ENCODE assay signal across 37 cellular contexts in the genomic region with DNA sequence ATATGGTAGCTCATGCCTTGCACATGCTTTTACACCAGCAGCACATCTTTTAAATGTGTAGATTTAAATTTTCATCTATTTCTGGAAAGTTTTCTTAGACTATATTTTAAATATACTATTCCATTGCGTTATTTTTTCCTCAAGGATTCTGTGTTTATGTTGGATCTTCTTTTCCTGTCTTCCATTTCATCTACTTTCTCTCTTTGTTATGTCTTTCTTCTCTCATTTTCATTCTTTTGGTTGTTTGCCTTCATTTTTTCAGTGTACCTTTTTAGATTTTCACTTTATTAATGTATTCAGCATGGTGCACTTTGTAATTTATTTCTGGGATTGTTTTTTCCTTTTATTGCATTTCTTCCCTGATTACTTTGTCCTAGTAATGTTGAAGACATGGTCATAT.
DNase-seq lines count a peak whose midpoint lies in the region; ATAC-seq, FAIRE-seq and TF ChIP-seq lines count a peak whose summit lies in the region.
"Had no signal": no experiment of that assay in that cellular context is flagged by ENCODE, and none has a peak within 500 bp of the region (broad histone marks: within the 10 kb centered on the region; RNA-seq: fewer than 3 reads in every experiment).

No MANE protein-coding gene starts in this region.

- H3K4me3 ChIP-seq in HEK293 (ENCODE audit: low read depth, low read length) = no peak overlapping the region
- no peak overlapping the region for H3K4me3 ChIP-seq in kidney (ENCODE audit: low read length in 2 of 2)
- H3K4me3 ChIP-seq: A549; BLaER1; BLaER1 treated with 17β-estradiol and CSF1 and Interleukin-3, amounts not matched to agents 10 nM and 100 nM had no signal

- H3K36me3 ChIP-seq in HEK293 (ENCODE audit: control insufficient read depth in 2 of 2, insufficient read depth in 1 of 2, low read length in 2 of 2) (peaks cover 0 to 3% of the 10 kb centered on the region in 2 experiments; a peak in 2 of 3 replicates), kidney (ENCODE audit: control insufficient read depth in 1 of 2, insufficient read depth in 2 of 2, low read length in 2 of 2) (no peaks in the 10 kb centered on the region)

- H3K27ac Mint-ChIP-seq in neural crest cell (ENCODE audit: unreplicated experiment) = peak overlapping the region; percentile 5
- H3K27ac Mint-ChIP-seq: B cell; CD4-positive, alpha-beta memory T cell; CD4-positive, alpha-beta T cell; CD8-positive, alpha-beta T cell had no signal

- TF ChIP-seq POLR2A in GM12892 (IDR thresholded peaks at IDR 0.05; ENCODE audit: low read depth, low read length) (no peak), H54 (IDR thresholded peaks at IDR 0.05; ENCODE audit: low read depth, low read length) (no peak)

- no peak overlapping the region for H3K4me3 Mint-ChIP-seq in neural crest cell
- H3K4me3 Mint-ChIP-seq: B cell; CD14-positive monocyte; CD4-positive, alpha-beta memory T cell; CD4-positive, alpha-beta T cell; CD4-positive, CD25-positive, alpha-beta regulatory T cell; CD8-positive, alpha-beta memory T cell; CD8-positive, alpha-beta T cell had no signal

- peaks cover 9% of the 10 kb centered on the region for H3K9me3 Mint-ChIP-seq in neural crest cell
- H3K9me3 Mint-ChIP-seq: CD4-positive, alpha-beta T cell; CD8-positive, alpha-beta T cell had no signal

- H3K9me3 ChIP-seq in HEK293 (ENCODE audit: control insufficient read depth, insufficient read depth, low read depth, low read length) = no peaks in the 10 kb centered on the region
- no peaks in the 10 kb centered on the region for H3K9me3 ChIP-seq in kidney (ENCODE audit: control insufficient read depth in 1 of 2, low read length in 2 of 2)
- H3K9me3 ChIP-seq: A549, BE2C, Caco-2 had no signal

- TF ChIP-seq CTCF in HEK293 (tag by site-specific recombination; IDR thresholded peaks at IDR 0.05) (no peak), neural crest cell (conservative IDR thresholded peaks at IDR 0.05) (no peak), kidney (IDR thresholded peaks at IDR 0.05; ENCODE audit: borderline replicate concordance, extremely low read depth, insufficient read depth) (no peak)

- FAIRE-seq in GM12892 (lab: Jason Lieb, UNC) = peak; percentile 65
- peak; percentile 43 for FAIRE-seq in H54 (lab: Jason Lieb, UNC)
- FAIRE-seq in kidney (lab: Jason Lieb, UNC) = no peak
- FAIRE-seq: A204.1, A549, D721Med had no signal

- H3K4me1 Mint-ChIP-seq in neural crest cell = no peaks in the 10 kb centered on the region

- H3K27ac ChIP-seq in HEK293 (ENCODE audit: extremely low read depth, low read depth, low read length) = no peak overlapping the region
- H3K27ac ChIP-seq in kidney (ENCODE audit: low read depth in 2 of 2, low read length in 2 of 2) = no peak overlapping the region
- H3K27ac ChIP-seq: 22Rv1; A549; BLaER1; BLaER1 treated with 17β-estradiol and CSF1 and Interleukin-3, amounts not matched to agents 10 nM and 100 nM; C4-2B had no signal

- H3K4me1 ChIP-seq in HEK293 (ENCODE audit: control insufficient read depth, insufficient read depth, low read length) (no peaks in the 10 kb centered on the region), kidney (ENCODE audit: control insufficient read depth in 1 of 2, insufficient read depth in 1 of 2, low read depth in 1 of 2, low read length in 2 of 2) (no peaks in the 10 kb centered on the region)
- H3K4me1 ChIP-seq: BE2C; BLaER1; BLaER1 treated with 17β-estradiol and CSF1 and Interleukin-3, amounts not matched to agents 10 nM and 100 nM; Caco-2 had no signal

- POLR2A ChIA-PET in HEK293 (lab: Yijun Ruan, JAX) = no interaction called here

- H3K9ac ChIP-seq in kidney (ENCODE audit: low read length in 2 of 2) = no peak overlapping the region
- H3K9ac ChIP-seq: BLaER1; BLaER1 treated with 17β-estradiol and CSF1 and Interleukin-3, amounts not matched to agents 10 nM and 100 nM had no signal

- intact Hi-C loops in kidney (cut with DNase I) = no loop called here

- peaks cover 29% of the 10 kb centered on the region for H3K36me3 Mint-ChIP-seq in neural crest cell (ENCODE audit: low read depth)

- H3K27me3 Mint-ChIP-seq in neural crest cell (ENCODE audit: low read depth) = no peaks in the 10 kb centered on the region
- H3K27me3 Mint-ChIP-seq: B cell; CD4-positive, alpha-beta memory T cell; CD4-positive, alpha-beta T cell; CD4-positive, CD25-positive, alpha-beta regulatory T cell; CD8-positive, alpha-beta memory T cell had no signal

- DNase-seq in GM12892 (ENCODE audit: insufficient read length) (no peak), H54 (ENCODE audit: insufficient read length, low spot score) (no peak), neural crest cell (ENCODE audit: low read depth, low spot score) (no peak), kidney (no peak), MV-4-11 (lab: John Stamatoyannopoulos, UW) (no peak)
- DNase-seq in effector CD4-positive, alpha-beta T cell = no peak
- DNase-seq: 8988T; ACHN; AML-193; BE2C; C1 segment of cervical spinal cord; Caco-2; Calu3; CD4-positive, alpha-beta memory T cell; CD4-positive, alpha-beta T cell; CD4-positive, CD25-positive, alpha-beta regulatory T cell; CD8-positive, alpha-beta memory T cell; CD8-positive, alpha-beta T cell; COR-L47; DMS 273 treated with DMSO at 0.1 percent for 48 hours; DMS153; DMS53; DMS79; DMS79 treated with DMSO at 0.1 percent for 48 hours; DND-41; EL had no signal

- no peak for ATAC-seq in GM21786 (IDR thresholded peaks at IDR 0.05; ENCODE audit: unreplicated experiment)
- ATAC-seq: A549; CD8-positive, alpha-beta T cell had no signal

- CTCF ChIA-PET in HEK293 (lab: Yijun Ruan, JAX) = no interaction called here

TF ChIP-seq in HEK293, 187 proteins besides CTCF, POLR2A, EP300 and RAD21:
- TF ChIP-seq HOXA7 (CRISPR knock-in tag; IDR thresholded peaks at IDR 0.05; ENCODE audit: borderline replicate concordance) = no peak
- TF ChIP-seq ZNF133 (tag by site-specific recombination; IDR thresholded peaks at IDR 0.05) = peak; percentile 91
- TF ChIP-seq ZNF654 (tag by site-specific recombination; IDR thresholded peaks at IDR 0.05; ENCODE audit: low read depth) = no peak
- no peak for TF ChIP-seq ZNF23 (tag by site-specific recombination; IDR thresholded peaks at IDR 0.05; ENCODE audit: borderline replicate concordance)
